In the genomic region with DNA sequence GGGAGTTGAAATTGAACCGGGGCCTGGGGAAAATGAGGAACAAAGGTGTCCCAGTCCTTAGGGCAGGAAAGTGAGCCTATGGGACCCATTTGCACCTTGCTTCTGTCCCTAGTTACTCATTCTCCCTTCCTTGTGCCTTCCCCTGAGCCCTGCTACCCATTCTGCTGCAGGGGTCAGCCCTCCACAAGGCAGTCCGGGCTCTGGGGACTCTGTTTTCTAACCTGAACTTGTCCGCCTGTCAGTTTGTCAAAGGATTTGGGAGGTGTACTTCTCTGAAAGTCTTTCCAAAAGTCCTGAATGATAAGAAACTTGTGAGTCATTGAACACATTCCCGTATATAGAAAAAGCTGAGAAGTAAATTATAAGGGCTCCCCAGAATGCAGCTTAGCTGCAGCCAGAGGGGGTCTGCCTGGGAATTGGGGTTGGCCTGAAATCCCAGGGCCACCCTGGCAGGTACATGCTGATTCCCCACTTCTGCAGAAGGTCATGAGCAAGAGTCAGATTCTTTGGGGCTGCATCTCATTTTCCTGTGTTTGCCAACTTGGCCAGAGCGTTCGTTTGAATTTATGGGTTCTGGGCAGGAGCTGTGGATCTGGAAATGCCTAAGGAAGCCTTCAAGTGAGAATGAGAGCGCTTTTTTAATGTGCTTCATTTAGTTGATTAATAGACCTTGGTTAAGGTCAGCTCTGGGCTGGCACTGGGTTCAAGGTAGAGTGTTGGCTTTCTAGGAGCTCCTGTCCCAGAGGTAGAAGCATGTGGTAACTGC, we compare ENCODE assay signal across 10 cellular contexts. TPM values are rescaled to one million over a fixed set of nuclear protein-coding genes. Genes with fewer than 3 reads are reported as not detected.
DNase-seq lines count a peak whose midpoint lies in the region; ATAC-seq and TF ChIP-seq lines count a peak whose summit lies in the region.
"Had no signal": no experiment of that assay in that cellular context is flagged by ENCODE, and none has a peak within 500 bp of the region (broad histone marks: within the 10 kb centered on the region; RNA-seq: fewer than 3 reads in every experiment).

No MANE protein-coding gene starts in this region.

- H3K36me3 ChIP-seq in iPS-18a (ENCODE audit: control insufficient read depth, low read depth, low read length), result peaks cover 3% of the 10 kb centered on the region
- H3K36me3 ChIP-seq in stomach, result peaks cover 0 to 6% (median 4%) of the 10 kb centered on the region in 4 donors
- H3K36me3 ChIP-seq in colonic mucosa, result no peaks in the 10 kb centered on the region
- H3K36me3 ChIP-seq: prostate gland had no signal

- H3K4me3 ChIP-seq in iPS-18a (ENCODE audit: low read length), result peak overlapping the region; percentile 98
- peak overlapping the region; percentile 61 to 87 (median 82) for H3K4me3 ChIP-seq in stomach
- no peak overlapping the region for H3K4me3 ChIP-seq in colonic mucosa
- H3K4me3 ChIP-seq: prostate gland had no signal

- H3K4me1 ChIP-seq in iPS-18a (ENCODE audit: control insufficient read depth, low read depth, low read length) (peaks cover 25% of the 10 kb centered on the region), stomach (peaks cover 39 to 73% (median 51%) of the 10 kb centered on the region in 4 donors), colonic mucosa (peaks cover 5% of the 10 kb centered on the region)

- H3K27ac Mint-ChIP-seq in activated T-cell treated with anti-CD3 and anti-CD28 coated beads, Interleukin-2, amount 50 U/mL, for 72 hours, result peak overlapping the region; percentile 61
- peak overlapping the region; percentile 56 for H3K27ac Mint-ChIP-seq in activated B cell treated with CpG ODN at 0.5 μM for 24 hours

- TF ChIP-seq CTCF in activated B cell treated with CpG ODN at 0.5 μM for 24 hours (IDR thresholded peaks at IDR 0.05) (no peak), stomach (IDR thresholded peaks at IDR 0.05) (no peak), colonic mucosa (IDR thresholded peaks at IDR 0.05) (no peak)

- no peaks in the 10 kb centered on the region for H3K9me3 ChIP-seq in iPS-18a (ENCODE audit: control insufficient read depth, low read depth, low read length)
- no peaks in the 10 kb centered on the region for H3K9me3 ChIP-seq in stomach
- no peaks in the 10 kb centered on the region for H3K9me3 ChIP-seq in colonic mucosa
- H3K9me3 ChIP-seq: prostate gland had no signal

- POLR2A ChIA-PET in activated B cell treated with CpG ODN at 0.5 μM for 24 hours (lab: Charles Lee), result interaction anchor here (16.3 kb wide), 1 partner anchor 22 kb away, joined by 377 read pairs; no protein-coding TSS in a partner anchor

- CTCF ChIA-PET in activated B cell treated with CpG ODN at 0.5 μM for 24 hours (lab: Charles Lee), result interaction anchor here (1.7 to 2.1 kb wide), 2 partner anchors 21 to 26 kb away, joined by 4 to 5 read pairs; no protein-coding TSS in a partner anchor

- TF ChIP-seq EP300 in stomach (IDR thresholded peaks at IDR 0.05), result no peak

- DNase-seq in activated T-cell treated with anti-CD3 and anti-CD28 coated beads, Interleukin-2, amount 50 U/mL, for 72 hours, result no peak
- no peak for DNase-seq in activated T-cell treated with anti-CD3 and anti-CD28 coated beads, Interleukin-2, amount 50 U/mL, for 48 hours
- no peak for DNase-seq in activated B cell treated with CpG ODN at 0.5 μM for 24 hours
- DNase-seq in stomach, result no peak
- DNase-seq in NCI-H1092 (lab: John Stamatoyannopoulos, UW), result no peak
- no peak for DNase-seq in colonic mucosa
- DNase-seq: NCI-H2081 had no signal

- H3K27me3 ChIP-seq in iPS-18a (ENCODE audit: control insufficient read depth, insufficient read depth, low read length) (no peaks in the 10 kb centered on the region), stomach (no peaks in the 10 kb centered on the region), colonic mucosa (no peaks in the 10 kb centered on the region)

- H3K4me3 Mint-ChIP-seq in activated T-cell treated with anti-CD3 and anti-CD28 coated beads, Interleukin-2, amount 50 U/mL, for 72 hours, result peak overlapping the region; percentile 94
- H3K4me3 Mint-ChIP-seq in activated B cell treated with CpG ODN at 0.5 μM for 24 hours, result peak overlapping the region; percentile 94

- ATAC-seq in activated T-cell treated with anti-CD3 and anti-CD28 coated beads, Interleukin-2, amount 50 U/mL, for 72 hours (replicated peaks in 1 of 2), result no peak
- ATAC-seq in activated B cell treated with CpG ODN at 0.5 μM for 24 hours (ENCODE audit: low read depth) (no peak), HG03139 (IDR thresholded peaks at IDR 0.05; ENCODE audit: unreplicated experiment) (no peak)

- no peaks in the 10 kb centered on the region for H3K27me3 Mint-ChIP-seq in activated T-cell treated with anti-CD3 and anti-CD28 coated beads, Interleukin-2, amount 50 U/mL, for 72 hours (ENCODE audit: low read depth)
- no peaks in the 10 kb centered on the region for H3K27me3 Mint-ChIP-seq in activated B cell treated with CpG ODN at 0.5 μM for 24 hours

- H3K36me3 Mint-ChIP-seq in activated T-cell treated with anti-CD3 and anti-CD28 coated beads, Interleukin-2, amount 50 U/mL, for 72 hours (ENCODE audit: insufficient read depth in 2 of 2), result peaks cover 3 to 4% of the 10 kb centered on the region in 2 donors
- H3K36me3 Mint-ChIP-seq in activated B cell treated with CpG ODN at 0.5 μM for 24 hours (ENCODE audit: low read depth), result peaks cover 34% of the 10 kb centered on the region

- intact Hi-C loops in activated B cell treated with CpG ODN at 0.5 μM for 24 hours (cut with micrococcal nuclease) (no loop called here), stomach (cut with DNase I; ENCODE audit: low total_unique reads) (loop anchor here (10.0 kb wide), 1 partner anchor 49 kb away; no protein-coding TSS in a partner anchor), colonic mucosa (cut with DNase I) (no loop called here)

- H3K27ac ChIP-seq in iPS-18a (ENCODE audit: low read length), result no peak overlapping the region
- peak overlapping the region; percentile 76 to 94 (median 92) for H3K27ac ChIP-seq in stomach
- H3K27ac ChIP-seq in colonic mucosa, result no peak overlapping the region
- H3K27ac ChIP-seq: prostate gland had no signal

- 30 to 54% (median 33%) methylated on average over 7 of the region's 7 CpGs for WGBS in stomach, 5 donors

- H3K9me3 Mint-ChIP-seq in activated T-cell treated with anti-CD3 and anti-CD28 coated beads, Interleukin-2, amount 50 U/mL, for 72 hours, result no peaks in the 10 kb centered on the region
- no peaks in the 10 kb centered on the region for H3K9me3 Mint-ChIP-seq in activated B cell treated with CpG ODN at 0.5 μM for 24 hours

- peaks cover 56% of the 10 kb centered on the region for H3K4me1 Mint-ChIP-seq in activated T-cell treated with anti-CD3 and anti-CD28 coated beads, Interleukin-2, amount 50 U/mL, for 72 hours (ENCODE audit: low read depth)
- peaks cover 72% of the 10 kb centered on the region for H3K4me1 Mint-ChIP-seq in activated B cell treated with CpG ODN at 0.5 μM for 24 hours

- H3K9ac ChIP-seq in iPS-18a (ENCODE audit: low read length), result no peak overlapping the region
- H3K9ac ChIP-seq in colonic mucosa (ENCODE audit: low read depth in 2 of 2, low read length in 2 of 2), result no peak overlapping the region

- no peak for TF ChIP-seq POLR2A in stomach (IDR thresholded peaks at IDR 0.05)

RNA-seq across cellular contexts. Expression of a gene that starts 2.9 kb away (rescaled TPM):
- 10 to 100 TPM; 35.4 to 39.2 TPM for total RNA-seq in activated T-cell treated with anti-CD3 and anti-CD28 coated beads, Interleukin-2, amount 50 U/mL, for 72 hours
- total RNA-seq in activated B cell treated with CpG ODN at 0.5 μM for 24 hours, result 67.2 and 67.3 TPM in 2 replicates
- total RNA-seq in stomach, result 10 to 100 TPM; 15.6 to 36.7 (median 28.0) TPM
- polyA plus RNA-seq in stomach, result 1 to 10 TPM; 3.0 to 6.8 (median 4.9) TPM
- 10 to 100 TPM in 1 of 2 donors, 1 to 10 TPM in 1; 7.2 to 13.0 TPM for total RNA-seq in colonic mucosa

Comparison
In these comparisons a context has a peak if more than half of its experiments do, and no peak if none do; other contexts are left out.
1. H3K27ac ChIP-seq: peak in stomach (5 of 5); none in iPS-18a (single experiment) and colonic mucosa (single experiment).